8 cellular contexts compared by ENCODE assay signal in genomic region chr5:41903382-41903891, GRCh38.
DNase-seq lines count a peak whose midpoint lies in the region; ATAC-seq and TF ChIP-seq lines count a peak whose summit lies in the region.

No MANE protein-coding gene starts in this region.

- H3K27ac ChIP-seq in BLaER1 (peak overlapping the region; percentile 46; the same call in 1 of the 2 replicates), cingulate gyrus (ENCODE audit: low read depth, low read length) (peak overlapping the region; percentile 84)

- H3K9me3 ChIP-seq in BLaER1 (no peaks in the 10 kb centered on the region), Loucy (ENCODE audit: insufficient read depth, low read depth, low read length) (no peaks in the 10 kb centered on the region)

- peak overlapping the region; percentile 81 for H3K4me3 ChIP-seq in BLaER1
- peak overlapping the region; percentile 98 for H3K4me3 ChIP-seq in Loucy (ENCODE audit: low read length, poor library complexity, severe bottlenecking)

- no peaks in the 10 kb centered on the region for H3K9me2 ChIP-seq in Loucy (replicated peaks; ENCODE audit: low read depth, low read length)

- H3K4me1 Mint-ChIP-seq in nephron = peaks cover 21% of the 10 kb centered on the region

- H3K27me3 Mint-ChIP-seq in nephron (ENCODE audit: low read depth) = peaks cover 6% of the 10 kb centered on the region

- DNase-seq in NCI-H1930 (lab: John Stamatoyannopoulos, UW) (no peak), DMS79 treated with DMSO at 0.1 percent for 48 hours (lab: John Stamatoyannopoulos, UW) (no peak)

- H3K27me3 ChIP-seq in BLaER1 = no peaks in the 10 kb centered on the region
- peaks cover 11% of the 10 kb centered on the region for H3K27me3 ChIP-seq in Loucy (ENCODE audit: insufficient read depth, low read length, poor library complexity, severe bottlenecking)

- H2AFZ ChIP-seq in Loucy (ENCODE audit: low read length) = peak overlapping the region; percentile 78; the same call in 1 of the 2 replicates

- ATAC-seq in HG03196 (IDR thresholded peaks at IDR 0.05; ENCODE audit: unreplicated experiment) (no peak), GM18502 (IDR thresholded peaks at IDR 0.05; ENCODE audit: poor library complexity, unreplicated experiment) (no peak)

- H3K79me2 ChIP-seq in Loucy (ENCODE audit: insufficient read depth, low read length) = peaks cover 35% of the 10 kb centered on the region

- H3K27ac Mint-ChIP-seq in nephron = peak overlapping the region; percentile 88 to 97 (median 91)

- H4K20me1 ChIP-seq in BLaER1 (peaks cover 19% of the 10 kb centered on the region; the same call in 1 of the 2 replicates), Loucy (ENCODE audit: insufficient read depth, low read length, poor library complexity, severe bottlenecking) (peaks cover 13% of the 10 kb centered on the region)

- peaks cover 17% of the 10 kb centered on the region for H3K36me3 Mint-ChIP-seq in nephron (ENCODE audit: low read depth)

- H3K4me3 Mint-ChIP-seq in nephron = peak overlapping the region; percentile 92 to 99 (median 95)

- H3K4me1 ChIP-seq in BLaER1 (peaks cover 36% of the 10 kb centered on the region), Loucy (ENCODE audit: insufficient read depth, low read length, poor library complexity, severe bottlenecking) (peaks cover 33% of the 10 kb centered on the region)

- peak overlapping the region; percentile 83 for H3K4me2 ChIP-seq in BLaER1
- H3K4me2 ChIP-seq in Loucy (ENCODE audit: low read depth, low read length, poor library complexity, severe bottlenecking) = peak overlapping the region; percentile 73

- peaks cover 15% of the 10 kb centered on the region for H3K36me3 ChIP-seq in BLaER1
- H3K36me3 ChIP-seq in Loucy (ENCODE audit: insufficient read depth, low read length) = no peaks in the 10 kb centered on the region; the same call in 1 of the 2 replicates

- no peaks in the 10 kb centered on the region for H3F3A ChIP-seq in Loucy (ENCODE audit: low read depth)

- H3K9me3 Mint-ChIP-seq in nephron = no peaks in the 10 kb centered on the region

- no peak for TF ChIP-seq CTCF in Loucy (conservative IDR thresholded peaks at IDR 0.05; ENCODE audit: low read length)
- no peak for TF ChIP-seq CTCF in nephron (IDR thresholded peaks at IDR 0.05; ENCODE audit: unreplicated experiment in 3 of 3)

- H3K9ac ChIP-seq in BLaER1 (peak overlapping the region; percentile 71), Loucy (ENCODE audit: low read depth, low read length, poor library complexity, severe bottlenecking) (peak overlapping the region; percentile 64)
